In genomic region chr6:105646391-105646867, GRCh38 we compare ENCODE assay signal across 1 cellular context.
TF ChIP-seq lines count a peak whose summit lies in the region.

No MANE protein-coding gene starts in this region.

TF ChIP-seq in GM23338, 12 proteins besides CTCF, POLR2A, EP300 and RAD21 (continued from another document):
- TF ChIP-seq, protein P1, sequence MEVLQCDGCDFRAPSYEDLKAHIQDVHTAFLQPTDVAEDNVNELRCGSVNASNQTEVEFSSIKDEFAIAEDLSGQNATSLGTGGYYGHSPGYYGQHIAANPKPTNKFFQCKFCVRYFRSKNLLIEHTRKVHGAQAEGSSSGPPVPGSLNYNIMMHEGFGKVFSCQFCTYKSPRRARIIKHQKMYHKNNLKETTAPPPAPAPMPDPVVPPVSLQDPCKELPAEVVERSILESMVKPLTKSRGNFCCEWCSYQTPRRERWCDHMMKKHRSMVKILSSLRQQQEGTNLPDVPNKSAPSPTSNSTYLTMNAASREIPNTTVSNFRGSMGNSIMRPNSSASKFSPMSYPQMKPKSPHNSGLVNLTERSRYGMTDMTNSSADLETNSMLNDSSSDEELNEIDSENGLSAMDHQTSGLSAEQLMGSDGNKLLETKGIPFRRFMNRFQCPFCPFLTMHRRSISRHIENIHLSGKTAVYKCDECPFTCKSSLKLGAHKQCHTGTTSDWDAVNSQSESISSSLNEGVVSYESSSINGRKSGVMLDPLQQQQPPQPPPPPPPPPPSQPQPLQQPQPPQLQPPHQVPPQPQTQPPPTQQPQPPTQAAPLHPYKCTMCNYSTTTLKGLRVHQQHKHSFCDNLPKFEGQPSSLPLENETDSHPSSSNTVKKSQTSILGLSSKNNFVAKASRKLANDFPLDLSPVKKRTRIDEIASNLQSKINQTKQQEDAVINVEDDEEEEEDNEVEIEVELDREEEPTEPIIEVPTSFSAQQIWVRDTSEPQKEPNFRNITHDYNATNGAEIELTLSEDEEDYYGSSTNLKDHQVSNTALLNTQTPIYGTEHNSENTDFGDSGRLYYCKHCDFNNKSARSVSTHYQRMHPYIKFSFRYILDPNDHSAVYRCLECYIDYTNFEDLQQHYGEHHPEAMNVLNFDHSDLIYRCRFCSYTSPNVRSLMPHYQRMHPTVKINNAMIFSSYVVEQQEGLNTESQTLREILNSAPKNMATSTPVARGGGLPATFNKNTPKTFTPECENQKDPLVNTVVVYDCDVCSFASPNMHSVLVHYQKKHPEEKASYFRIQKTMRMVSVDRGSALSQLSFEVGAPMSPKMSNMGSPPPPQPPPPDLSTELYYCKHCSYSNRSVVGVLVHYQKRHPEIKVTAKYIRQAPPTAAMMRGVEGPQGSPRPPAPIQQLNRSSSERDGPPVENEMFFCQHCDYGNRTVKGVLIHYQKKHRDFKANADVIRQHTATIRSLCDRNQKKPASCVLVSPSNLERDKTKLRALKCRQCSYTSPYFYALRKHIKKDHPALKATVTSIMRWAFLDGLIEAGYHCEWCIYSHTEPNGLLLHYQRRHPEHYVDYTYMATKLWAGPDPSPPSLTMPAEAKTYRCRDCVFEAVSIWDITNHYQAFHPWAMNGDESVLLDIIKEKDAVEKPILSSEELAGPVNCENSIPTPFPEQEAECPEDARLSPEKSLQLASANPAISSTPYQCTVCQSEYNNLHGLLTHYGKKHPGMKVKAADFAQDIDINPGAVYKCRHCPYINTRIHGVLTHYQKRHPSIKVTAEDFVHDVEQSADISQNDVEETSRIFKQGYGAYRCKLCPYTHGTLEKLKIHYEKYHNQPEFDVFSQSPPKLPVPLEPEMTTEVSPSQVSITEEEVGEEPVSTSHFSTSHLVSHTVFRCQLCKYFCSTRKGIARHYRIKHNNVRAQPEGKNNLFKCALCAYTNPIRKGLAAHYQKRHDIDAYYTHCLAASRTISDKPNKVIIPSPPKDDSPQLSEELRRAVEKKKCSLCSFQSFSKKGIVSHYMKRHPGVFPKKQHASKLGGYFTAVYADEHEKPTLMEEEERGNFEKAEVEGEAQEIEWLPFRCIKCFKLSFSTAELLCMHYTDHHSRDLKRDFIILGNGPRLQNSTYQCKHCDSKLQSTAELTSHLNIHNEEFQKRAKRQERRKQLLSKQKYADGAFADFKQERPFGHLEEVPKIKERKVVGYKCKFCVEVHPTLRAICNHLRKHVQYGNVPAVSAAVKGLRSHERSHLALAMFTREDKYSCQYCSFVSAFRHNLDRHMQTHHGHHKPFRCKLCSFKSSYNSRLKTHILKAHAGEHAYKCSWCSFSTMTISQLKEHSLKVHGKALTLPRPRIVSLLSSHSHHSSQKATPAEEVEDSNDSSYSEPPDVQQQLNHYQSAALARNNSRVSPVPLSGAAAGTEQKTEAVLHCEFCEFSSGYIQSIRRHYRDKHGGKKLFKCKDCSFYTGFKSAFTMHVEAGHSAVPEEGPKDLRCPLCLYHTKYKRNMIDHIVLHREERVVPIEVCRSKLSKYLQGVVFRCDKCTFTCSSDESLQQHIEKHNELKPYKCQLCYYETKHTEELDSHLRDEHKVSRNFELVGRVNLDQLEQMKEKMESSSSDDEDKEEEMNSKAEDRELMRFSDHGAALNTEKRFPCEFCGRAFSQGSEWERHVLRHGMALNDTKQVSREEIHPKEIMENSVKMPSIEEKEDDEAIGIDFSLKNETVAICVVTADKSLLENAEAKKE (CRISPR knock-in tag; IDR thresholded peaks at IDR 0.05) = no peak
- TF ChIP-seq ZNF331 (CRISPR knock-in tag; IDR thresholded peaks at IDR 0.05; ENCODE audit: low read depth) (no peak), STAT1 (IDR thresholded peaks at IDR 0.05; ENCODE audit: unreplicated experiment) (no peak)
